8 cellular contexts compared by ENCODE assay signal in genomic region chr1:207404849-207405525, GRCh38. TPM values are rescaled to one million over a fixed set of nuclear protein-coding genes. Genes with fewer than 3 reads are reported as not detected.
DNase-seq lines count a peak whose midpoint lies in the region; ATAC-seq and TF ChIP-seq lines count a peak whose summit lies in the region.

No MANE protein-coding gene starts in this region.

- peaks cover 2 to 8% of the 10 kb centered on the region in 2 donors for H3K36me3 Mint-ChIP-seq in activated T-cell treated with anti-CD3 and anti-CD28 coated beads, Interleukin-2, amount 50 U/mL, for 72 hours (ENCODE audit: insufficient read depth in 2 of 2)
- no peaks in the 10 kb centered on the region for H3K36me3 Mint-ChIP-seq in activated T-cell treated with anti-CD3 and anti-CD28 coated beads, Interleukin-2, amount 50 U/mL, for 24 hours (ENCODE audit: low read depth)

- no peaks in the 10 kb centered on the region for H3K27me3 ChIP-seq in transverse colon

- peaks cover 6% of the 10 kb centered on the region for H3K27me3 Mint-ChIP-seq in activated T-cell treated with anti-CD3 and anti-CD28 coated beads, Interleukin-2, amount 50 U/mL, for 72 hours (ENCODE audit: low read depth)
- peaks cover 4% of the 10 kb centered on the region for H3K27me3 Mint-ChIP-seq in activated T-cell treated with anti-CD3 and anti-CD28 coated beads, Interleukin-2, amount 50 U/mL, for 24 hours

- no peak for DNase-seq in activated T-cell treated with anti-CD3 and anti-CD28 coated beads, Interleukin-2, amount 50 U/mL, for 72 hours
- DNase-seq in activated T-cell treated with anti-CD3 and anti-CD28 coated beads, Interleukin-2, amount 50 U/mL, for 24 hours, result no peak
- DNase-seq in HuH-7.5 (ENCODE audit: low spot score), result peak; percentile 52
- peak; percentile 21 for DNase-seq in NOMO-1 treated with dmso at 0.1 percent for 144 hours (lab: John Stamatoyannopoulos, UW; ENCODE audit: unreplicated experiment)
- DNase-seq in cardiac fibroblast (ENCODE audit: low read depth in 2 of 2), result peak; percentile 85
- no peak for DNase-seq in left colon
- no peak for DNase-seq in transverse colon
- DNase-seq in GOT3 (lab: John Stamatoyannopoulos, UW), result no peak

- intact Hi-C loops in left colon (cut with DNase I, micrococcal nuclease) (loop anchor here in 1 of 2 donors (1.0 kb wide), 1 partner anchor 322 kb away; no protein-coding TSS in a partner anchor), transverse colon (cut with DNase I; ENCODE audit: low total_unique reads) (loop anchor here (10.0 kb wide), 1 partner anchor 320 kb away; the partner anchor contains the start of gene C4BPB)

- 83 to 87% methylated on average over 6 of the region's 6 CpGs for WGBS in transverse colon (ENCODE audit: low coverage in 1 of 2), 2 donors

- no peak overlapping the region for H3K4me3 Mint-ChIP-seq in activated T-cell treated with anti-CD3 and anti-CD28 coated beads, Interleukin-2, amount 50 U/mL, for 72 hours
- no peak overlapping the region for H3K4me3 Mint-ChIP-seq in activated T-cell treated with anti-CD3 and anti-CD28 coated beads, Interleukin-2, amount 50 U/mL, for 24 hours

- no peak for TF ChIP-seq EP300 in transverse colon (IDR thresholded peaks at IDR 0.05; ENCODE audit: low read depth)

- peaks cover 0 to 3% of the 10 kb centered on the region in 2 donors for H3K9me3 Mint-ChIP-seq in activated T-cell treated with anti-CD3 and anti-CD28 coated beads, Interleukin-2, amount 50 U/mL, for 72 hours
- H3K9me3 Mint-ChIP-seq in activated T-cell treated with anti-CD3 and anti-CD28 coated beads, Interleukin-2, amount 50 U/mL, for 24 hours, result peaks cover 4% of the 10 kb centered on the region

- peaks cover 27% of the 10 kb centered on the region for H3K4me1 Mint-ChIP-seq in activated T-cell treated with anti-CD3 and anti-CD28 coated beads, Interleukin-2, amount 50 U/mL, for 72 hours (ENCODE audit: low read depth)
- peaks cover 27% of the 10 kb centered on the region for H3K4me1 Mint-ChIP-seq in activated T-cell treated with anti-CD3 and anti-CD28 coated beads, Interleukin-2, amount 50 U/mL, for 24 hours (ENCODE audit: low read depth)

- no peak overlapping the region for H3K27ac ChIP-seq in transverse colon

- no peak overlapping the region for H3K27ac Mint-ChIP-seq in activated T-cell treated with anti-CD3 and anti-CD28 coated beads, Interleukin-2, amount 50 U/mL, for 72 hours
- H3K27ac Mint-ChIP-seq in activated T-cell treated with anti-CD3 and anti-CD28 coated beads, Interleukin-2, amount 50 U/mL, for 24 hours, result no peak overlapping the region

- no peak for TF ChIP-seq POLR2A in transverse colon (IDR thresholded peaks at IDR 0.05)

- TF ChIP-seq CTCF in cardiac fibroblast (IDR thresholded peaks at IDR 0.05; ENCODE audit: low read depth, low read length) (peak; percentile 74), transverse colon (IDR thresholded peaks at IDR 0.05) (peak; percentile 68 to 82 (median 74))

- no peaks in the 10 kb centered on the region for H3K36me3 ChIP-seq in transverse colon

- no peaks in the 10 kb centered on the region for H3K9me3 ChIP-seq in transverse colon

- ATAC-seq in activated T-cell treated with anti-CD3 and anti-CD28 coated beads, Interleukin-2, amount 50 U/mL, for 72 hours (replicated peaks in 1 of 2), result peak; percentile 81 to 88
- peak; percentile 87 for ATAC-seq in left colon

- H3K4me3 ChIP-seq in cardiac fibroblast (replicated peaks in 1 of 2; ENCODE audit: low read depth in 2 of 2, low read length in 2 of 2) (no peak overlapping the region), transverse colon (no peak overlapping the region)

- H3K4me1 ChIP-seq in transverse colon, result no peaks in the 10 kb centered on the region

- in situ Hi-C loops in transverse colon (cut with MboI; ENCODE audit: low pct_ligation_motif_present in 1 of 4, low pct_unique_long_range_greater_than_20kb in 1 of 4, low sequenced_read_pairs in 3 of 4), result loop anchor here (5.0 to 25.0 kb wide), 5 partner anchors 150 to 330 kb away; partner anchors contain the start of gene C4BPB (in 3 of the 4)

RNA-seq across cellular contexts. Expression of gene CR2, which starts 49.1 kb away (rescaled TPM):
- total RNA-seq in activated T-cell treated with anti-CD3 and anti-CD28 coated beads, Interleukin-2, amount 50 U/mL, for 72 hours, result under 1 TPM; 0.07 to 0.26 TPM
- total RNA-seq in left colon (under 1 TPM; 0.15 to 0.53 TPM), transverse colon (1 to 10 TPM in 2 of 4 donors, not detected in 2; 6.4 to 9.4 TPM)

Comparison
In these comparisons a context has a peak if more than half of its experiments do, and no peak if none do; other contexts are left out.
1. DNase-seq: peak in HuH-7.5 (single experiment), NOMO-1 treated with dmso at 0.1 percent for 144 hours (single experiment) and cardiac fibroblast (2 of 2); none in activated T-cell treated with anti-CD3 and anti-CD28 coated beads, Interleukin-2, amount 50 U/mL, for 72 hours (0 of 2), activated T-cell treated with anti-CD3 and anti-CD28 coated beads, Interleukin-2, amount 50 U/mL, for 24 hours (single experiment), left colon (0 of 2), transverse colon (single experiment) and GOT3 (single experiment).